ENCODE assay signal across 25 cellular contexts in the genomic region with DNA sequence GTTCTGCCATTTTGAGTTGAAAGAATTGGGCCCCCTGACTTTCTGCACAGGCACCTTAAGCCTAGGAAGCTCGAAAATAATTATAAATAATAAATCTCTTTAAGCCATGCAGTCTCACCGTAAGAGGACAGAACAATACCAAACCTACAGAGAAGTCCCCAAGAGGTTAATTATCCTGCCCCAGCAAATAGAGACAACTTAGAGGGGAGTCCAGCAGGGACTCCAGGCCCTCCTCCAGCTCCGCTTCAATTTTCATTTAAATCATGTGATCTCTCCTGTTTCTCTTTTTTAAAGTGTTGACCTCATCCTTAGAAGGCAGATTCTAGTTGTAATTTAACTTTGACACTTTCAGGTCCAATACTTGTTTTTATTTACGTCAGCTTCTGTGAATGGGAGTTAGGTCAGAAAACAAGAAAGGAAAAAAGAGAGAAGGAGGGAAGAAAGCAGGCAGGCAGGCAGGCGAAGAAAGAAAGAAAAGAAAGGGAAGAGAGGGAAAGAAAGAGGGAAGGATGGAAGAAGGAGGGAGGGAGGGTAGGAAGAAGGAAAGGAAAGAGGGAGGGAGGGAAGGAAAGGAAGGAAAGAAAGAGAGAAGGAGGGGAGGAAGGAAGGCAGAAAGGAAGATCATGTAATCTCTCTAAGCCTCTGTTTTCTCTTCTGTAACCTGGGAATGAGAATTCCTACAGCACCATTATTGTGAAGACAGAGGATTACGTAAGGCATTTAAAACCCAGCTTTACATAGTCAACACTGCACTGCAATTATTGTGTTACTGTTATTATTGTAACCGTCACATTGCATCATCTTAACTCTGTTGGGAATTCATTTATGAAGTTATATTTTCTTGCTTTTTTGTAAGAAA.
DNase-seq lines count a peak whose midpoint lies in the region; ATAC-seq, FAIRE-seq and TF ChIP-seq lines count a peak whose summit lies in the region.
"Had no signal": no experiment of that assay in that cellular context is flagged by ENCODE, and none has a peak within 500 bp of the region (broad histone marks: within the 10 kb centered on the region; RNA-seq: fewer than 3 reads in every experiment).

No MANE protein-coding gene starts in this region.

- H3K36me3 ChIP-seq in mesendoderm (ENCODE audit: control insufficient read depth, insufficient read depth, low read length), result no peaks in the 10 kb centered on the region
- H3K36me3 ChIP-seq: left ventricle myocardium inferior, uterus, WERI-Rb-1 had no signal

- TF ChIP-seq POLR2A in NB4 (IDR thresholded peaks at IDR 0.05; ENCODE audit: extremely low read depth, insufficient read length) (no peak), GM18505 (IDR thresholded peaks at IDR 0.05; ENCODE audit: borderline replicate concordance, extremely low read depth, insufficient read depth, insufficient read length) (no peak)

- no peak overlapping the region for H3K18ac ChIP-seq in mesendoderm (ENCODE audit: low read length)

- WGBS in mesendoderm (ENCODE audit: extremely low coverage, insufficient coverage, low lambda C conversion rate), result no CpG with 5 or more reads among the region's 7 CpGs

- no peak overlapping the region for H3K4me2 ChIP-seq in mesendoderm (ENCODE audit: low read length)

- H3K23ac ChIP-seq in mesendoderm (ENCODE audit: low read length), result no peak overlapping the region

- no peak overlapping the region for H2BK120ac ChIP-seq in mesendoderm (ENCODE audit: low read depth, low read length)

- no peaks in the 10 kb centered on the region for H3K79me2 ChIP-seq in mesendoderm (ENCODE audit: control insufficient read depth, insufficient read depth, low read length)

- H3K4ac ChIP-seq in mesendoderm (ENCODE audit: low read depth, low read length), result no peak overlapping the region

- H4K8ac ChIP-seq in mesendoderm (ENCODE audit: low read depth, low read length), result no peak overlapping the region

- H2BK15ac ChIP-seq in mesendoderm (replicated peaks; ENCODE audit: low read depth), result no peak overlapping the region

- no peaks in the 10 kb centered on the region for H3K27me3 ChIP-seq in mesendoderm (ENCODE audit: insufficient read depth, low read length, poor library complexity)
- H3K27me3 ChIP-seq: uterus had no signal

- H3K9ac ChIP-seq in mesendoderm (ENCODE audit: low read length), result no peak overlapping the region

- no peak for ATAC-seq in T-cell (replicated peaks in 1 of 4)
- ATAC-seq in GM18505 (IDR thresholded peaks at IDR 0.05; ENCODE audit: unreplicated experiment), result no peak
- no peak for ATAC-seq in activated T-cell treated with anti-CD3 and anti-CD28 coated beads, Interleukin-2, amount 50 U/mL, for 4 hours
- ATAC-seq: HCT116, sciatic nerve had no signal

- DNase-seq in NB4 (ENCODE audit: low read depth), result peak; percentile 4
- peak; percentile 37 for DNase-seq in choroid plexus epithelial cell (ENCODE audit: low read depth)
- DNase-seq in mesendoderm, result no peak
- no peak for DNase-seq in T-cell
- DNase-seq in activated naive CD4-positive, alpha-beta T cell treated with anti-CD3 and anti-CD28 coated beads for 36 hours, result no peak
- no peak for DNase-seq in activated T-cell treated with anti-CD3 and anti-CD28 coated beads, Interleukin-2, amount 50 U/mL, for 4 hours
- DNase-seq: activated CD4-positive, alpha-beta memory T cell treated with anti-CD3 and anti-CD28 coated beads for 36 hours; activated naive CD4-positive, alpha-beta T cell treated with anti-CD3 and anti-CD28 coated beads, Interleukin-2, amount 50 U/mL, for 16 hours; activated T-cell treated with anti-CD3 and anti-CD28 coated beads, Interleukin-2, amount 50 U/mL, for 24 hours; foreskin melanocyte; Kasumi-1; left ventricle myocardium inferior; NCI-H1436; NCI-H446; SIG-M5; stimulated activated CD4-positive, alpha-beta T cell treated with anti-CD3 and anti-CD28 coated beads, Interleukin-2, amount 100 ng/mL, for 24 hours; uterus; WERI-Rb-1 had no signal

- H3K4me3 ChIP-seq in NB4 (ENCODE audit: low read depth, low read length), result no peak overlapping the region
- no peak overlapping the region for H3K4me3 ChIP-seq in choroid plexus epithelial cell (ENCODE audit: low read depth, low read length)
- no peak overlapping the region for H3K4me3 ChIP-seq in mesendoderm (ENCODE audit: low read length)
- H3K4me3 ChIP-seq: left ventricle myocardium inferior, uterus had no signal

- H2BK5ac ChIP-seq in mesendoderm (ENCODE audit: low read length), result peak overlapping the region; percentile 13

- peak overlapping the region; percentile 71 for H3K56ac ChIP-seq in mesendoderm (ENCODE audit: low read length)

- peaks cover 4 to 7% (median 4%) of the 10 kb centered on the region in 3 donors for H3K4me1 Mint-ChIP-seq in T-cell
- peaks cover 6% of the 10 kb centered on the region for H3K4me1 Mint-ChIP-seq in activated naive CD4-positive, alpha-beta T cell treated with anti-CD3 and anti-CD28 coated beads for 36 hours (ENCODE audit: low read depth)
- H3K4me1 Mint-ChIP-seq in activated T-cell treated with anti-CD3 and anti-CD28 coated beads, Interleukin-2, amount 50 U/mL, for 4 hours (ENCODE audit: low read depth), result peaks cover 2% of the 10 kb centered on the region

- no peak overlapping the region for H2AK5ac ChIP-seq in mesendoderm (ENCODE audit: low read length)

- TF ChIP-seq CTCF in NB4 (IDR thresholded peaks at IDR 0.05; ENCODE audit: low read depth, low read length), result no peak
- TF ChIP-seq CTCF in choroid plexus epithelial cell (conservative IDR thresholded peaks at IDR 0.05; ENCODE audit: low read depth, low read length), result no peak

- H3K36me3 Mint-ChIP-seq in T-cell, result no peaks in the 10 kb centered on the region
- H3K36me3 Mint-ChIP-seq in activated naive CD4-positive, alpha-beta T cell treated with anti-CD3 and anti-CD28 coated beads for 36 hours (ENCODE audit: low read depth), result no peaks in the 10 kb centered on the region
- H3K36me3 Mint-ChIP-seq in activated T-cell treated with anti-CD3 and anti-CD28 coated beads, Interleukin-2, amount 50 U/mL, for 4 hours (ENCODE audit: insufficient read depth), result no peaks in the 10 kb centered on the region
- H3K36me3 Mint-ChIP-seq: activated CD4-positive, alpha-beta memory T cell treated with anti-CD3 and anti-CD28 coated beads for 36 hours had no signal

- peaks cover 17 to 20% of the 10 kb centered on the region in 2 donors for H3K27me3 Mint-ChIP-seq in T-cell
- H3K27me3 Mint-ChIP-seq in activated naive CD4-positive, alpha-beta T cell treated with anti-CD3 and anti-CD28 coated beads for 36 hours (ENCODE audit: low read depth), result peaks cover 22% of the 10 kb centered on the region
- peaks cover 24% of the 10 kb centered on the region for H3K27me3 Mint-ChIP-seq in activated T-cell treated with anti-CD3 and anti-CD28 coated beads, Interleukin-2, amount 50 U/mL, for 4 hours (ENCODE audit: low read depth)

- no peak overlapping the region for H3K27ac ChIP-seq in mesendoderm (ENCODE audit: low read depth, low read length)
- H3K27ac ChIP-seq: left ventricle myocardium inferior, uterus, WERI-Rb-1 had no signal

- POLR2A ChIA-PET in T-cell (lab: Charles Lee), result no interaction called here

- intact Hi-C loops in activated naive CD4-positive, alpha-beta T cell treated with anti-CD3 and anti-CD28 coated beads for 36 hours (cut with micrococcal nuclease), result no loop called here

- H3K4me1 ChIP-seq in mesendoderm (ENCODE audit: control insufficient read depth, low read depth, low read length), result peaks cover 6% of the 10 kb centered on the region
- H3K4me1 ChIP-seq: uterus had no signal

- no peaks in the 10 kb centered on the region for H3K9me3 Mint-ChIP-seq in T-cell
- H3K9me3 Mint-ChIP-seq in activated naive CD4-positive, alpha-beta T cell treated with anti-CD3 and anti-CD28 coated beads for 36 hours, result no peaks in the 10 kb centered on the region
- no peaks in the 10 kb centered on the region for H3K9me3 Mint-ChIP-seq in activated T-cell treated with anti-CD3 and anti-CD28 coated beads, Interleukin-2, amount 50 U/mL, for 4 hours
- H3K9me3 Mint-ChIP-seq: activated CD4-positive, alpha-beta memory T cell treated with anti-CD3 and anti-CD28 coated beads for 36 hours; activated T-cell treated with anti-CD3 and anti-CD28 coated beads, Interleukin-2, amount 50 U/mL, for 24 hours; T-helper 1 cell treated with Interleukin-12 subunit alpha and Interleukin-12 subunit beta and Interleukin-4 antibody, amounts not matched to agents 30 μg/mL and 1 μg/mL, for 36 hours had no signal

- H3K4me3 Mint-ChIP-seq in T-cell, result no peak overlapping the region
- no peak overlapping the region for H3K4me3 Mint-ChIP-seq in activated naive CD4-positive, alpha-beta T cell treated with anti-CD3 and anti-CD28 coated beads for 36 hours
- H3K4me3 Mint-ChIP-seq in activated T-cell treated with anti-CD3 and anti-CD28 coated beads, Interleukin-2, amount 50 U/mL, for 4 hours, result no peak overlapping the region
- H3K4me3 Mint-ChIP-seq: activated CD4-positive, alpha-beta memory T cell treated with anti-CD3 and anti-CD28 coated beads for 36 hours; activated T-cell treated with anti-CD3 and anti-CD28 coated beads, Interleukin-2, amount 50 U/mL, for 24 hours; T-helper 1 cell treated with Interleukin-12 subunit alpha and Interleukin-12 subunit beta and Interleukin-4 antibody, amounts not matched to agents 30 μg/mL and 1 μg/mL, for 36 hours had no signal

- CTCF ChIA-PET in T-cell (lab: Charles Lee), result no interaction called here
- CTCF ChIA-PET in activated naive CD4-positive, alpha-beta T cell treated with anti-CD3 and anti-CD28 coated beads for 36 hours (lab: Charles Lee), result interaction anchor here (0.7 kb wide), 1 partner anchor 1090 kb away, joined by 3 read pairs; no protein-coding TSS in a partner anchor

- peak; percentile 97 for FAIRE-seq in G401.6 (lab: Jason Lieb, UNC)
- FAIRE-seq: colon, endometrium had no signal

- no peak overlapping the region for H4K5ac ChIP-seq in mesendoderm (ENCODE audit: low read length)

- no peak overlapping the region for H3K27ac Mint-ChIP-seq in T-cell
- H3K27ac Mint-ChIP-seq in activated naive CD4-positive, alpha-beta T cell treated with anti-CD3 and anti-CD28 coated beads for 36 hours, result no peak overlapping the region
- H3K27ac Mint-ChIP-seq: activated CD4-positive, alpha-beta memory T cell treated with anti-CD3 and anti-CD28 coated beads for 36 hours; activated T-cell treated with anti-CD3 and anti-CD28 coated beads, Interleukin-2, amount 50 U/mL, for 24 hours; T-helper 1 cell treated with Interleukin-12 subunit alpha and Interleukin-12 subunit beta and Interleukin-4 antibody, amounts not matched to agents 30 μg/mL and 1 μg/mL, for 36 hours had no signal

- no peaks in the 10 kb centered on the region for H3K79me1 ChIP-seq in mesendoderm (ENCODE audit: low read length)

Comparison
In these comparisons a context has a peak if more than half of its experiments do, and no peak if none do; other contexts are left out.
1. DNase-seq: peak in NB4 (single experiment) and choroid plexus epithelial cell (single experiment); none in mesendoderm (single experiment), T-cell (0 of 34), activated naive CD4-positive, alpha-beta T cell treated with anti-CD3 and anti-CD28 coated beads for 36 hours (single experiment) and activated T-cell treated with anti-CD3 and anti-CD28 coated beads, Interleukin-2, amount 50 U/mL, for 4 hours (single experiment).